Comparison of ENCODE assay signal across 9 cellular contexts in the genomic region with DNA sequence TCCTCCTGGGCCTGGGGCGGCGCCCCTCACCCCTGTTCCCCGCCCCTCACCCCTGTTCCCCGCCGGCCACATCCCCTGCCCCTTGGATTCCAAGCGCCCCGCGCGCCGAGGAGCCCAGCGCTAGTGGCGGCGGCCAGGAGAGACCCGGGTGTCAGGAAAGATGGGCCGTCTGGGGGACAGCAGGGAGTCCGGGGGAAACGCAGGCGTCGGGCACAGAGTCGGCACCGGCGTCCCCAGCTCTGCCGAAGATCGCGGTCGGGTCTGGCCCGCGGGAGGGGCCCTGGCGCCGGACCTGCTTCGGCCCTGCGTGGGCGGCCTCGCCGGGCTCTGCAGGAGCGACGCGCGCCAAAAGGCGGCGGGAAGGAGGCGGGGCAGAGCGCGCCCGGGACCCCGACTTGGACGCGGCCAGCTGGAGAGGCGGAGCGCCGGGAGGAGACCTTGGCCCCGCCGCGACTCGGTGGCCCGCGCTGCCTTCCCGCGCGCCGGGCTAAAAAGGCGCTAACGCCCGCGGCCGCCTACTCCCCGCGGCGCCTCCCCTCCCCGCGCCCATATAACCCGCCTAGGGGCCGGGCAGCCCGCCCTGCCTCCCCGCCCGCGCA. TPM values are rescaled to one million over a fixed set of nuclear protein-coding genes. Genes with fewer than 3 reads are reported as not detected.
A peak's percentile ranks its signal among the peaks of the same experiment; 100 is the strongest.
DNase-seq lines count a peak whose midpoint lies in the region; ATAC-seq, FAIRE-seq and TF ChIP-seq lines count a peak whose summit lies in the region.
"Had no signal": no experiment of that assay in that cellular context is flagged by ENCODE, and none has a peak within 500 bp of the region (broad histone marks: within the 10 kb centered on the region; RNA-seq: fewer than 3 reads in every experiment).

A gene (plus strand): TSS at position 578 of the 599 bp plus-strand sequence. CDS start 29,850 bp downstream, outside the sequence.

- H3K36me3 ChIP-seq in GM12878 (ENCODE audit: control insufficient read depth in 2 of 2, insufficient read depth in 2 of 2, low read length in 1 of 2) (peaks cover 0 to 6% of the 10 kb centered on the region in 2 experiments; a peak in 2 of 4 replicates), gastroesophageal sphincter (peaks cover 0 to 4% of the 10 kb centered on the region in 2 donors)

- H3K27me3 ChIP-seq in GM12878 (replicated peaks in 1 of 2; ENCODE audit: control insufficient read depth in 2 of 2, insufficient read depth in 2 of 2, low read length in 1 of 2) (no peaks in the 10 kb centered on the region), gastroesophageal sphincter (peaks cover 65% of the 10 kb centered on the region)

- H3K4me1 ChIP-seq in GM12878 (ENCODE audit: control insufficient read depth, insufficient read depth, low read length): peaks cover 27% of the 10 kb centered on the region
- peaks cover 2 to 45% (median 26%) of the 10 kb centered on the region in 3 donors for H3K4me1 ChIP-seq in gastroesophageal sphincter

- H3K27ac Mint-ChIP-seq in natural killer cell: no peak within 1 kb of the TSS

- DNase-seq in NCI-H82 (lab: John Stamatoyannopoulos, UW) (peak; percentile 62), NCI-H82 treated with DMSO at 0.1 percent for 48 hours (lab: John Stamatoyannopoulos, UW; ENCODE audit: unreplicated experiment) (no peak), NCI-H1105 treated with DMSO at 0.1 percent for 48 hours (lab: John Stamatoyannopoulos, UW) (peak; percentile 70), GM12878 (ENCODE audit: low read depth, low spot score) (no peak), natural killer cell (no peak), SW 1271 (lab: John Stamatoyannopoulos, UW) (no peak)

- peak within 1 kb of the TSS; percentile 68 for H2AFZ ChIP-seq in GM12878 (ENCODE audit: control insufficient read depth, low read depth, low read length)

- H4K20me1 ChIP-seq in GM12878 (ENCODE audit: control insufficient read depth, insufficient read depth): no peaks in the 10 kb centered on the region

- SMC1A ChIA-PET in GM12878 (lab: Charles Lee; ENCODE audit: uncharacterized antibody, unreplicated experiment): interaction anchor here (5.8 to 7.7 kb wide), 3 partner anchors 14 to 25 kb away, joined by 53 to 117 read pairs (median 65); no protein-coding TSS in a partner anchor

- H3K4me1 Mint-ChIP-seq in natural killer cell: peaks cover 28 to 34% of the 10 kb centered on the region in 2 donors

- no TSS peak for BruUV-seq in GM12878 (replicated peaks; lab: Mats Ljungman, UMichigan)

- intact Hi-C loops in GM12878 (cut with micrococcal nuclease; ENCODE audit: unreplicated experiment) (loop anchor here (2.0 kb wide), 1 partner anchor 27 kb away; a partner anchor contains a TSS), natural killer cell (cut with micrococcal nuclease) (no loop called here)

- CTCF ChIA-PET in GM12878 (lab: Yijun Ruan, JAX): interaction anchor here (0.6 to 7.7 kb wide), 4 partner anchors 13 to 51 kb away, joined by 3 to 91 read pairs (median 33); no protein-coding TSS in a partner anchor

- H3K9me3 ChIP-seq in GM12878 (replicated peaks; ENCODE audit: control insufficient read depth, insufficient read depth, low read length) (no peaks in the 10 kb centered on the region), gastroesophageal sphincter (no peaks in the 10 kb centered on the region)

- TF ChIP-seq CTCF in GM12878 (IDR thresholded peaks at IDR 0.05 in 2 of 3, conservative IDR thresholded peaks at IDR 0.05 in 1 of 3; ENCODE audit: control insufficient read depth in 2 of 3, extremely low read depth in 1 of 3, insufficient read depth in 1 of 3, low read depth in 3 of 3, low read length in 3 of 3) (no peak), natural killer cell (IDR thresholded peaks at IDR 0.05) (no peak), gastroesophageal sphincter (IDR thresholded peaks at IDR 0.05) (no peak)

- ATAC-seq in GM12878 (peak; percentile 31), natural killer cell (no peak), HG03108 (IDR thresholded peaks at IDR 0.05; ENCODE audit: unreplicated experiment) (no peak), gastroesophageal sphincter (no peak)

- 1% methylated on average over 43 of the region's 77 CpGs for WGBS in GM12878 (ENCODE audit: insufficient coverage, insufficient replicate concordance, low lambda C conversion rate, missing lambda C conversion rate)
- no CpG with 5 or more reads among the region's 77 CpGs for WGBS in gastroesophageal sphincter (ENCODE audit: low coverage in 1 of 2), 2 donors

- no peak for FAIRE-seq in GM12878 (lab: Jason Lieb, UNC)

- no peaks in the 10 kb centered on the region for H3K9me3 Mint-ChIP-seq in natural killer cell

- RAD21 ChIA-PET in GM12878 (lab: Charles Lee; ENCODE audit: unreplicated experiment): interaction anchor here (1.3 to 6.3 kb wide), 4 partner anchors 10 to 25 kb away, joined by 5 to 78 read pairs (median 14); no protein-coding TSS in a partner anchor

- H3K79me2 ChIP-seq in GM12878 (ENCODE audit: control insufficient read depth, insufficient read depth, low read length): peaks cover 70% of the 10 kb centered on the region

- H3K36me3 Mint-ChIP-seq in natural killer cell: no peaks in the 10 kb centered on the region

- TF ChIP-seq POLR2A in GM12878 (IDR thresholded peaks at IDR 0.05; ENCODE audit: low read depth, low read length) (no peak), gastroesophageal sphincter (IDR thresholded peaks at IDR 0.05) (no peak)

- H3K27me3 Mint-ChIP-seq in natural killer cell (ENCODE audit: low read depth in 2 of 2): peaks cover 33 to 46% of the 10 kb centered on the region in 2 donors

- H3K9ac ChIP-seq in GM12878 (ENCODE audit: control insufficient read depth, insufficient read depth, low read length): peak within 1 kb of the TSS; percentile 82
- H3K9ac ChIP-seq: BLaER1 treated with 17β-estradiol and CSF1 and Interleukin-3, amounts not matched to agents 10 nM and 100 nM had no signal

- peak within 1 kb of the TSS; percentile 92 for H3K4me2 ChIP-seq in GM12878 (ENCODE audit: control insufficient read depth, insufficient read depth)

- H3K4me3 ChIP-seq in GM12878 (peak within 1 kb of the TSS; percentile 82), gastroesophageal sphincter (peak within 1 kb of the TSS in 1 of 2 donors; percentile 94)

- H3K27ac ChIP-seq in GM12878 (ENCODE audit: control insufficient read depth, insufficient read depth) (peak within 1 kb of the TSS; percentile 66), gastroesophageal sphincter (no peak within 1 kb of the TSS)
- H3K27ac ChIP-seq: BLaER1 treated with 17β-estradiol and CSF1 and Interleukin-3, amounts not matched to agents 10 nM and 100 nM had no signal

- in situ Hi-C loops in GM12878 (cut with MboI): no loop called here

- TF ChIP-seq RAD21 in GM12878 (IDR thresholded peaks at IDR 0.05; ENCODE audit: insufficient read depth, low read depth, low read length): 0 out of 2 replicates have a peak, but pooled peaks have one; percentile 2

- POLR2A ChIA-PET in GM12878 (lab: Charles Lee): interaction anchor here (0.7 to 11.3 kb wide), 4 partner anchors 15 to 206 kb away, joined by 3 to 184 read pairs (median 47); no protein-coding TSS in a partner anchor

- TF ChIP-seq EP300 in GM12878 (IDR thresholded peaks at IDR 0.05; ENCODE audit: borderline replicate concordance in 1 of 2, control insufficient read depth in 1 of 2, low read depth in 2 of 2, low read length in 2 of 2): no peak
- no peak for TF ChIP-seq EP300 in gastroesophageal sphincter (IDR thresholded peaks at IDR 0.05)

- peak within 1 kb of the TSS; percentile 61 for H3K4me3 Mint-ChIP-seq in natural killer cell

TF ChIP-seq in GM12878, 131 proteins besides CTCF, POLR2A, EP300 and RAD21 (continues in another document):
- TF ChIP-seq SMARCA5 (IDR thresholded peaks at IDR 0.05) (0 out of 2 replicates have a peak, but pooled peaks have one; percentile 37), TAF1 (IDR thresholded peaks at IDR 0.05; ENCODE audit: borderline replicate concordance, low read depth, low read length) (no peak), TARDBP (IDR thresholded peaks at IDR 0.05; ENCODE audit: borderline replicate concordance) (no peak), BHLHE40 (IDR thresholded peaks at IDR 0.05; ENCODE audit: borderline replicate concordance in 1 of 2, low read depth in 2 of 2, low read length in 1 of 2) (peak in 1 of 2 experiments; percentile 48; a peak in 2 of 4 replicates), ETV6 (conservative IDR thresholded peaks at IDR 0.05 in 1 of 2, IDR thresholded peaks at IDR 0.05 in 1 of 2; ENCODE audit: borderline replicate concordance in 1 of 2, low read depth in 1 of 2) (no peak), RB1 (IDR thresholded peaks at IDR 0.05; ENCODE audit: borderline replicate concordance) (peak; percentile 91; the same call in 1 of the 2 replicates), ATF7 (IDR thresholded peaks at IDR 0.05; ENCODE audit: low read depth) (no peak)
- TF ChIP-seq, protein P1, sequence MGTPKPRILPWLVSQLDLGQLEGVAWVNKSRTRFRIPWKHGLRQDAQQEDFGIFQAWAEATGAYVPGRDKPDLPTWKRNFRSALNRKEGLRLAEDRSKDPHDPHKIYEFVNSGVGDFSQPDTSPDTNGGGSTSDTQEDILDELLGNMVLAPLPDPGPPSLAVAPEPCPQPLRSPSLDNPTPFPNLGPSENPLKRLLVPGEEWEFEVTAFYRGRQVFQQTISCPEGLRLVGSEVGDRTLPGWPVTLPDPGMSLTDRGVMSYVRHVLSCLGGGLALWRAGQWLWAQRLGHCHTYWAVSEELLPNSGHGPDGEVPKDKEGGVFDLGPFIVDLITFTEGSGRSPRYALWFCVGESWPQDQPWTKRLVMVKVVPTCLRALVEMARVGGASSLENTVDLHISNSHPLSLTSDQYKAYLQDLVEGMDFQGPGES (IDR thresholded peaks at IDR 0.05): no peak

RNA-seq across cellular contexts. Expression of the gene that starts here (rescaled TPM):
- total RNA-seq in GM12878 (2013; cell fraction: nucleolus; rRNA removed): 89.6 and 102 TPM in 2 replicates
- total RNA-seq in GM12878 (2014; rRNA removed): 18.6 and 20.4 TPM in 2 replicates
- 7.8 and 8.5 TPM in 2 replicates for total RNA-seq in GM12878 (2014; rRNA removed; fragmentation: Illumina TruSeq; extraction: Trizol)
- total RNA-seq in GM12878 (2021): 49.6 and 54.2 TPM in 2 replicates
- 5.6 TPM for polyA plus RNA-seq in GM12878 (2011; ENCODE audit: low read depth)
- 3.3 and 6.5 TPM in 2 replicates for polyA plus RNA-seq in GM12878 (2011; rRNA removed)
- 9.1 and 11.1 TPM in 2 replicates for polyA plus RNA-seq in GM12878 (2011; cell fraction: cytosol; rRNA removed)
- polyA plus RNA-seq in GM12878 (2011; cell fraction: nucleus; rRNA removed): 63.3 and 74.6 TPM in 2 replicates
- 19.5 and 20.0 TPM in 2 replicates for polyA plus RNA-seq in GM12878 (2012)
- polyA plus RNA-seq in GM12878 (2014; fragmentation: Illumina TruSeq; extraction: Trizol): 3.4 and 9.3 TPM in 2 replicates
- under 1 TPM; 0.08 to 0.22 TPM for polyA plus RNA-seq in GM12878 (2014; fragmentation: Nextera tagmentation; extraction: Ambion mirVana)
- polyA plus RNA-seq in GM12878 (2014; rRNA removed): 20.4 and 28.7 TPM in 2 replicates
- 10 to 100 TPM; 24.8 to 29.4 TPM for polyA plus RNA-seq in GM12878 (2016; fragmentation: Nextera tagmentation; extraction: Ambion mirVana)
- 10.9 and 22.2 TPM in 2 replicates for polyA minus RNA-seq in GM12878 (2011; rRNA and poly(A)+ RNA removed)
- polyA minus RNA-seq in GM12878 (2011; cell fraction: cytosol; rRNA and poly(A)+ RNA removed): 13.4 and 15.6 TPM in 2 replicates
- 23.7 and 49.5 TPM in 2 replicates for polyA minus RNA-seq in GM12878 (2011; cell fraction: nucleus; rRNA and poly(A)+ RNA removed)
- total RNA-seq in natural killer cell: under 1 TPM; 0.28 to 0.50 (median 0.39) TPM
- total RNA-seq in gastroesophageal sphincter: under 1 TPM in 2 of 4 donors, not detected in 2; 0.19 to 0.22 TPM

Comparison
In these comparisons a context has a peak if more than half of its experiments do, and no peak if none do; other contexts are left out.
1. RNA of the gene that starts here (total RNA-seq): 7.8 to 102 TPM in GM12878; 0.28 to 0.50 TPM in natural killer cell and 0.19 to 0.22 TPM in gastroesophageal sphincter; every median in the first group is over 4 times any median in the second.
2. DNase-seq: peak in NCI-H82 (single experiment) and NCI-H1105 treated with DMSO at 0.1 percent for 48 hours (single experiment); none in NCI-H82 treated with DMSO at 0.1 percent for 48 hours (single experiment), GM12878 (single experiment), natural killer cell (single experiment) and SW 1271 (0 of 2).